1 cellular context compared by ENCODE assay signal in the genomic region with DNA sequence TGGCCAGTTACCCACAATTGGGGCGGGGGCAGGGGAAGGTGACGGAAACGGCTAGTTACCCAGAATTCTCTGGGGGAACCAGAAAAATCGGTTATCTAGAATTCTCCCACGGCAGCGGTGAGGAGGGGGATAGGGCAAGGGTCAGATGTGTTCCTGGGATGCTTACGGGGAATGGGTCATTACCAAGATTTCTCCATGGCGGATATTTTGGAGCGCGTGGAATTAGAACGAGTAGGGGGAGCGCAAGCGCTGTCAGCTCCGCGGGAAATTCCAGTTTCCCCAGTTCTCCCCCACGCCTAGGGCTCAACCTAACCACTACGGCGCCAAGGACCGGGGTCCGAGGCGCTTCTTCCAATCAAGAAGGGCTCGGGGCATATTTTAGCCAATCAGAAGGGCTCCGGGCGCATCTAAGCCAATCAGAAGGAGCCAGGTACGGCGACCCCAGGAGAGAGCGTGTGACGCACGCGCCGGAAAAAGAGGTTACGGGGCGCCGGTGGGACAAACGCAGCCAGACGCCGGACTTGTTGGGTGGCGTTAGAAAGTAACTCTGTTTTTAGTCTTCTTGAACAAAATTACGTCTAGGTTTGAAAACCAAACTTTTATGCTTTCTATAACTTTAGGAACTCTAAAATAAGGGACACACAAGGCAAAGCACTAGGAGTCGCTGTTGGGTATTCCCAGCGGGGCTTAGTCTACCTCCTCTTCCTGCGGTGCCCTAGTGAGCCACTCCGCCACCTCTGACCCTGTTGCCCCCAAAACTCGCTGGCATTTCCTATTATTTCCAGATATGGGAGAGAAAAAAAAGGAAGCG.
TF ChIP-seq lines count a peak whose summit lies in the region.

A gene with protein sequence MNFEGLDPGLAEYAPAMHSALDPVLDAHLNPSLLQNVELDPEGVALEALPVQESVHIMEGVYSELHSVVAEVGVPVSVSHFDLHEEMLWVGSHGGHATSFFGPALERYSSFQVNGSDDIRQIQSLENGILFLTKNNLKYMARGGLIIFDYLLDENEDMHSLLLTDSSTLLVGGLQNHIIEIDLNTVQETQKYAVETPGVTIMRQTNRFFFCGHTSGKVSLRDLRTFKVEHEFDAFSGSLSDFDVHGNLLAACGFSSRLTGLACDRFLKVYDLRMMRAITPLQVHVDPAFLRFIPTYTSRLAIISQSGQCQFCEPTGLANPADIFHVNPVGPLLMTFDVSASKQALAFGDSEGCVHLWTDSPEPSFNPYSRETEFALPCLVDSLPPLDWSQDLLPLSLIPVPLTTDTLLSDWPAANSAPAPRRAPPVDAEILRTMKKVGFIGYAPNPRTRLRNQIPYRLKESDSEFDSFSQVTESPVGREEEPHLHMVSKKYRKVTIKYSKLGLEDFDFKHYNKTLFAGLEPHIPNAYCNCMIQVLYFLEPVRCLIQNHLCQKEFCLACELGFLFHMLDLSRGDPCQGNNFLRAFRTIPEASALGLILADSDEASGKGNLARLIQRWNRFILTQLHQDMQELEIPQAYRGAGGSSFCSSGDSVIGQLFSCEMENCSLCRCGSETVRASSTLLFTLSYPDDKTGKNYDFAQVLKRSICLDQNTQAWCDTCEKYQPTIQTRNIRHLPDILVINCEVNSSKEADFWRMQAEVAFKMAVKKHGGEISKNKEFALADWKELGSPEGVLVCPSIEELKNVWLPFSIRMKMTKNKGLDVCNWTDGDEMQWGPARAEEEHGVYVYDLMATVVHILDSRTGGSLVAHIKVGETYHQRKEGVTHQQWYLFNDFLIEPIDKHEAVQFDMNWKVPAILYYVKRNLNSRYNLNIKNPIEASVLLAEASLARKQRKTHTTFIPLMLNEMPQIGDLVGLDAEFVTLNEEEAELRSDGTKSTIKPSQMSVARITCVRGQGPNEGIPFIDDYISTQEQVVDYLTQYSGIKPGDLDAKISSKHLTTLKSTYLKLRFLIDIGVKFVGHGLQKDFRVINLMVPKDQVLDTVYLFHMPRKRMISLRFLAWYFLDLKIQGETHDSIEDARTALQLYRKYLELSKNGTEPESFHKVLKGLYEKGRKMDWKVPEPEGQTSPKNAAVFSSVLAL (minus strand): TSS at position 322 of the 811 bp plus-strand sequence. CDS start 906 bp downstream, outside the sequence.

TF ChIP-seq in HepG2, 621 proteins besides CTCF, POLR2A, EP300 and RAD21 (continued from another document and continues in another):
- TF ChIP-seq, protein P1, sequence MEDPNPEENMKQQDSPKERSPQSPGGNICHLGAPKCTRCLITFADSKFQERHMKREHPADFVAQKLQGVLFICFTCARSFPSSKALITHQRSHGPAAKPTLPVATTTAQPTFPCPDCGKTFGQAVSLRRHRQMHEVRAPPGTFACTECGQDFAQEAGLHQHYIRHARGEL (CRISPR knock-in tag; IDR thresholded peaks at IDR 0.05): no peak
- TF ChIP-seq ZSCAN21 (CRISPR knock-in tag; IDR thresholded peaks at IDR 0.05; ENCODE audit: borderline replicate concordance): no peak
- TF ChIP-seq ZSCAN12 (CRISPR knock-in tag; IDR thresholded peaks at IDR 0.05): no peak
- TF ChIP-seq KDM3A (CRISPR knock-in tag; IDR thresholded peaks at IDR 0.05; ENCODE audit: low read depth): no peak
- peak; percentile 21; the same call in 1 of the 2 replicates for TF ChIP-seq ZFP36L2 (CRISPR knock-in tag; IDR thresholded peaks at IDR 0.05)
- TF ChIP-seq KMT2B (CRISPR knock-in tag; IDR thresholded peaks at IDR 0.05): peak; percentile 43; the same call in 1 of the 2 replicates
- no peak for TF ChIP-seq ZNF207 (IDR thresholded peaks at IDR 0.05; ENCODE audit: borderline replicate concordance)
- no peak for TF ChIP-seq GPN1 (CRISPR knock-in tag; IDR thresholded peaks at IDR 0.05; ENCODE audit: borderline replicate concordance)
- no peak for TF ChIP-seq ZNF205 (CRISPR knock-in tag; IDR thresholded peaks at IDR 0.05)
- no peak for TF ChIP-seq ZBTB1 (CRISPR knock-in tag; IDR thresholded peaks at IDR 0.05; ENCODE audit: borderline replicate concordance)
- no peak for TF ChIP-seq ZNF430 (CRISPR knock-in tag; IDR thresholded peaks at IDR 0.05)
- peak; percentile 89; the same call in 1 of the 2 replicates for TF ChIP-seq KDM2A (CRISPR knock-in tag; IDR thresholded peaks at IDR 0.05; ENCODE audit: borderline replicate concordance, low read depth)
- peak; percentile 33; the same call in 1 of the 2 replicates for TF ChIP-seq CBFB (CRISPR knock-in tag; IDR thresholded peaks at IDR 0.05)
- no peak for TF ChIP-seq POLR2AphosphoS2 (IDR thresholded peaks at IDR 0.05; ENCODE audit: low read depth, low read length)
- TF ChIP-seq ZMYM4 (CRISPR knock-in tag; IDR thresholded peaks at IDR 0.05): peak; percentile 68
- TF ChIP-seq RELA (CRISPR knock-in tag; IDR thresholded peaks at IDR 0.05): 0 out of 2 replicates have a peak, but pooled peaks have one; percentile 18
- no peak for TF ChIP-seq ZNF44 (CRISPR knock-in tag; IDR thresholded peaks at IDR 0.05)
- TF ChIP-seq FIP1L1 (IDR thresholded peaks at IDR 0.05; ENCODE audit: borderline replicate concordance, insufficient read depth, low read depth, low read length): no peak
- TF ChIP-seq ZNF556 (CRISPR knock-in tag; IDR thresholded peaks at IDR 0.05; ENCODE audit: borderline replicate concordance): no peak
- TF ChIP-seq ZNF816 (CRISPR knock-in tag; IDR thresholded peaks at IDR 0.05; ENCODE audit: borderline replicate concordance): no peak
- TF ChIP-seq SMAD9 (CRISPR knock-in tag; IDR thresholded peaks at IDR 0.05): no peak
- TF ChIP-seq KLF11 (CRISPR knock-in tag; IDR thresholded peaks at IDR 0.05): no peak
- no peak for TF ChIP-seq RARG (CRISPR knock-in tag; IDR thresholded peaks at IDR 0.05; ENCODE audit: low read depth)
- no peak for TF ChIP-seq ZNF562 (CRISPR knock-in tag; IDR thresholded peaks at IDR 0.05; ENCODE audit: borderline replicate concordance)
- TF ChIP-seq MBD4 (IDR thresholded peaks at IDR 0.05; ENCODE audit: borderline replicate concordance, low read length): no peak
- TF ChIP-seq REPIN1 (CRISPR knock-in tag; IDR thresholded peaks at IDR 0.05; ENCODE audit: borderline replicate concordance, low read depth): no peak
- TF ChIP-seq, protein P2, sequence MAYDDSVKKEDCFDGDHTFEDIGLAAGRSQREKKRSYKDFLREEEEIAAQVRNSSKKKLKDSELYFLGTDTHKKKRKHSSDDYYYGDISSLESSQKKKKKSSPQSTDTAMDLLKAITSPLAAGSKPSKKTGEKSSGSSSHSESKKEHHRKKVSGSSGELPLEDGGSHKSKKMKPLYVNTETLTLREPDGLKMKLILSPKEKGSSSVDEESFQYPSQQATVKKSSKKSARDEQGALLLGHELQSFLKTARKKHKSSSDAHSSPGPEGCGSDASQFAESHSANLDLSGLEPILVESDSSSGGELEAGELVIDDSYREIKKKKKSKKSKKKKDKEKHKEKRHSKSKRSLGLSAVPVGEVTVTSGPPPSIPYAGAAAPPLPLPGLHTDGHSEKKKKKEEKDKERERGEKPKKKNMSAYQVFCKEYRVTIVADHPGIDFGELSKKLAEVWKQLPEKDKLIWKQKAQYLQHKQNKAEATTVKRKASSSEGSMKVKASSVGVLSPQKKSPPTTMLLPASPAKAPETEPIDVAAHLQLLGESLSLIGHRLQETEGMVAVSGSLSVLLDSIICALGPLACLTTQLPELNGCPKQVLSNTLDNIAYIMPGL (CRISPR knock-in tag; IDR thresholded peaks at IDR 0.05; ENCODE audit: borderline replicate concordance in 1 of 2, low read depth in 1 of 2): peak; percentile 54 to 56; a peak in 3 of 4 replicates
- peak; percentile 40; the same call in 1 of the 2 replicates for TF ChIP-seq NCOA2 (CRISPR knock-in tag; IDR thresholded peaks at IDR 0.05)
- TF ChIP-seq, protein P3, sequence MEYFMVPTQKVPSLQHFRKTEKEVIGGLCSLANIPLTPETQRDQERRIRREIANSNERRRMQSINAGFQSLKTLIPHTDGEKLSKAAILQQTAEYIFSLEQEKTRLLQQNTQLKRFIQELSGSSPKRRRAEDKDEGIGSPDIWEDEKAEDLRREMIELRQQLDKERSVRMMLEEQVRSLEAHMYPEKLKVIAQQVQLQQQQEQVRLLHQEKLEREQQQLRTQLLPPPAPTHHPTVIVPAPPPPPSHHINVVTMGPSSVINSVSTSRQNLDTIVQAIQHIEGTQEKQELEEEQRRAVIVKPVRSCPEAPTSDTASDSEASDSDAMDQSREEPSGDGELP (IDR thresholded peaks at IDR 0.05; ENCODE audit: borderline replicate concordance, low read depth): no peak
- no peak for TF ChIP-seq ZNF20 (CRISPR knock-in tag; IDR thresholded peaks at IDR 0.05)
- no peak for TF ChIP-seq ZFAT (CRISPR knock-in tag; conservative IDR thresholded peaks at IDR 0.05)
- no peak for TF ChIP-seq SCMH1 (CRISPR knock-in tag; IDR thresholded peaks at IDR 0.05; ENCODE audit: borderline replicate concordance)
- TF ChIP-seq ZNF138 (CRISPR knock-in tag; IDR thresholded peaks at IDR 0.05; ENCODE audit: low read depth): no peak
- TF ChIP-seq ZNF317 (CRISPR knock-in tag; IDR thresholded peaks at IDR 0.05): no peak
- TF ChIP-seq ZNF605 (CRISPR knock-in tag; IDR thresholded peaks at IDR 0.05): no peak; the same call in 1 of the 2 replicates
- 0 out of 2 replicates have a peak, but pooled peaks have one; percentile 12 for TF ChIP-seq ZNF570 (CRISPR knock-in tag; IDR thresholded peaks at IDR 0.05; ENCODE audit: borderline replicate concordance)
- no peak for TF ChIP-seq ZNF83 (CRISPR knock-in tag; IDR thresholded peaks at IDR 0.05; ENCODE audit: borderline replicate concordance)
- TF ChIP-seq, protein P4, sequence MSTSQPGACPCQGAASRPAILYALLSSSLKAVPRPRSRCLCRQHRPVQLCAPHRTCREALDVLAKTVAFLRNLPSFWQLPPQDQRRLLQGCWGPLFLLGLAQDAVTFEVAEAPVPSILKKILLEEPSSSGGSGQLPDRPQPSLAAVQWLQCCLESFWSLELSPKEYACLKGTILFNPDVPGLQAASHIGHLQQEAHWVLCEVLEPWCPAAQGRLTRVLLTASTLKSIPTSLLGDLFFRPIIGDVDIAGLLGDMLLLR (CRISPR knock-in tag; IDR thresholded peaks at IDR 0.05): no peak
- no peak for TF ChIP-seq SRF (IDR thresholded peaks at IDR 0.05; ENCODE audit: low read depth, low read length)
- TF ChIP-seq, protein P5, sequence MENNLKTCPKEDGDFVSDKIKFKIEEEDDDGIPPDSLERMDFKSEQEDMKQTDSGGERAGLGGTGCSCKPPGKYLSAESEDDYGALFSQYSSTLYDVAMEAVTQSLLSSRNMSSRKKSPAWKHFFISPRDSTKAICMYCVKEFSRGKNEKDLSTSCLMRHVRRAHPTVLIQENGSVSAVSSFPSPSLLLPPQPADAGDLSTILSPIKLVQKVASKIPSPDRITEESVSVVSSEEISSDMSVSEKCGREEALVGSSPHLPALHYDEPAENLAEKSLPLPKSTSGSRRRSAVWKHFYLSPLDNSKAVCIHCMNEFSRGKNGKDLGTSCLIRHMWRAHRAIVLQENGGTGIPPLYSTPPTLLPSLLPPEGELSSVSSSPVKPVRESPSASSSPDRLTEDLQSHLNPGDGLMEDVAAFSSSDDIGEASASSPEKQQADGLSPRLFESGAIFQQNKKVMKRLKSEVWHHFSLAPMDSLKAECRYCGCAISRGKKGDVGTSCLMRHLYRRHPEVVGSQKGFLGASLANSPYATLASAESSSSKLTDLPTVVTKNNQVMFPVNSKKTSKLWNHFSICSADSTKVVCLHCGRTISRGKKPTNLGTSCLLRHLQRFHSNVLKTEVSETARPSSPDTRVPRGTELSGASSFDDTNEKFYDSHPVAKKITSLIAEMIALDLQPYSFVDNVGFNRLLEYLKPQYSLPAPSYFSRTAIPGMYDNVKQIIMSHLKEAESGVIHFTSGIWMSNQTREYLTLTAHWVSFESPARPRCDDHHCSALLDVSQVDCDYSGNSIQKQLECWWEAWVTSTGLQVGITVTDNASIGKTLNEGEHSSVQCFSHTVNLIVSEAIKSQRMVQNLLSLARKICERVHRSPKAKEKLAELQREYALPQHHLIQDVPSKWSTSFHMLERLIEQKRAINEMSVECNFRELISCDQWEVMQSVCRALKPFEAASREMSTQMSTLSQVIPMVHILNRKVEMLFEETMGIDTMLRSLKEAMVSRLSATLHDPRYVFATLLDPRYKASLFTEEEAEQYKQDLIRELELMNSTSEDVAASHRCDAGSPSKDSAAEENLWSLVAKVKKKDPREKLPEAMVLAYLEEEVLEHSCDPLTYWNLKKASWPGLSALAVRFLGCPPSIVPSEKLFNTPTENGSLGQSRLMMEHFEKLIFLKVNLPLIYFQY (CRISPR knock-in tag; IDR thresholded peaks at IDR 0.05; ENCODE audit: borderline replicate concordance): 0 out of 2 replicates have a peak, but pooled peaks have one; percentile 54
- TF ChIP-seq ZSCAN30 (CRISPR knock-in tag; IDR thresholded peaks at IDR 0.05): peak; percentile 68; the same call in 1 of the 2 replicates
- TF ChIP-seq, protein P6, sequence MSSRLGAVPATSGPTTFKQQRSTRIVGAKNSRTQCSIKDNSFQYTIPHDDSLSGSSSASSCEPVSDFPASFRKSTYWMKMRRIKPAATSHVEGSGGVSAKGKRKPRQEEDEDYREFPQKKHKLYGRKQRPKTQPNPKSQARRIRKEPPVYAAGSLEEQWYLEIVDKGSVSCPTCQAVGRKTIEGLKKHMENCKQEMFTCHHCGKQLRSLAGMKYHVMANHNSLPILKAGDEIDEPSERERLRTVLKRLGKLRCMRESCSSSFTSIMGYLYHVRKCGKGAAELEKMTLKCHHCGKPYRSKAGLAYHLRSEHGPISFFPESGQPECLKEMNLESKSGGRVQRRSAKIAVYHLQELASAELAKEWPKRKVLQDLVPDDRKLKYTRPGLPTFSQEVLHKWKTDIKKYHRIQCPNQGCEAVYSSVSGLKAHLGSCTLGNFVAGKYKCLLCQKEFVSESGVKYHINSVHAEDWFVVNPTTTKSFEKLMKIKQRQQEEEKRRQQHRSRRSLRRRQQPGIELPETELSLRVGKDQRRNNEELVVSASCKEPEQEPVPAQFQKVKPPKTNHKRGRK (CRISPR knock-in tag; IDR thresholded peaks at IDR 0.05): no peak
- TF ChIP-seq, protein P7, sequence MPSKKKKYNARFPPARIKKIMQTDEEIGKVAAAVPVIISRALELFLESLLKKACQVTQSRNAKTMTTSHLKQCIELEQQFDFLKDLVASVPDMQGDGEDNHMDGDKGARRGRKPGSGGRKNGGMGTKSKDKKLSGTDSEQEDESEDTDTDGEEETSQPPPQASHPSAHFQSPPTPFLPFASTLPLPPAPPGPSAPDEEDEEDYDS (CRISPR knock-in tag; IDR thresholded peaks at IDR 0.05): peak; percentile 82
- TF ChIP-seq ZNF775 (CRISPR knock-in tag; IDR thresholded peaks at IDR 0.05; ENCODE audit: borderline replicate concordance): 0 out of 2 replicates have a peak, but pooled peaks have one; percentile 16
- TF ChIP-seq, protein P8, sequence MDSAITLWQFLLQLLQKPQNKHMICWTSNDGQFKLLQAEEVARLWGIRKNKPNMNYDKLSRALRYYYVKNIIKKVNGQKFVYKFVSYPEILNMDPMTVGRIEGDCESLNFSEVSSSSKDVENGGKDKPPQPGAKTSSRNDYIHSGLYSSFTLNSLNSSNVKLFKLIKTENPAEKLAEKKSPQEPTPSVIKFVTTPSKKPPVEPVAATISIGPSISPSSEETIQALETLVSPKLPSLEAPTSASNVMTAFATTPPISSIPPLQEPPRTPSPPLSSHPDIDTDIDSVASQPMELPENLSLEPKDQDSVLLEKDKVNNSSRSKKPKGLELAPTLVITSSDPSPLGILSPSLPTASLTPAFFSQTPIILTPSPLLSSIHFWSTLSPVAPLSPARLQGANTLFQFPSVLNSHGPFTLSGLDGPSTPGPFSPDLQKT (CRISPR knock-in tag; IDR thresholded peaks at IDR 0.05; ENCODE audit: borderline replicate concordance): no peak
- TF ChIP-seq ZNF598 (CRISPR knock-in tag; IDR thresholded peaks at IDR 0.05; ENCODE audit: borderline replicate concordance): no peak
